ENCODE assay signal across 16 cellular contexts in the genomic region with DNA sequence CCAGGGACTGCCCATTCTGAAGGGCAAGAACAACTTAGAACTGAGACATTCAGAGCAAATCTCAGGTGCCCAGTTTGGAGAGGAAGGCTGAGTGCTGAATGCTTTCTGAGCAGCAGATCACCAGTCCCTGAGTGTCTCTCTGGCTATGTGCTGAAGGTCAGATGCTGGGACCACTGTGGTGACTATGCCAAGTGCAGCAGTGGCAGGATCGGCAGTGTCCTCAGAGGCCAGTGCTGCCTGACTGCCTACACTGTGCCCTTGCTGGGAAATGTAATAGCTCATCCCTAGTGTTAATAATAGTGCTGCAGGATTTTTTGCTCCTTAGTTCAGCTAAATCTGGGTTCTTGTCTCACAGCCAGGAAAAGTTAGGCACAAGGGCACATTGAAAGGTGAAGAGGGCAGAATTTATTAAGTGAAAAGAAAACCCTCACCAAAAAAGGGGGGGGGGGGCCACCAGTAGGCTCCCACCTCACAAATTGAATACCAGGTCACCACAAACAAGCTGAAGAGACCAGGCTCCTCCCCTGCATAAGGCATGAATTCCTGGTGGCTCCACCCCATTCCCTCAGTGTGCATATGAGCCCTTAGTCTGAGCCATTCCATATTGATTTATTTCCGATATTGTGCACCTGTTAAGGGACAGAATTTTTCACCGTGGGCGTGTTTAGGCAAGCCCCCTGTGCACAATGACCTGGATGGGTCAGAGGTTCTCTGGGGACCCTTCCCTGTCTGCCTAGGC.
"Had no signal": no experiment of that assay in that cellular context is flagged by ENCODE, and none has a peak within 500 bp of the region (broad histone marks: within the 10 kb centered on the region; RNA-seq: fewer than 3 reads in every experiment).

No MANE protein-coding gene starts in this region.

- H3K36me3 Mint-ChIP-seq: activated naive CD8-positive, alpha-beta T cell; naive B cell had no signal

- H3K27me3 Mint-ChIP-seq: activated CD8-positive, alpha-beta memory T cell treated with anti-CD3 and anti-CD28 coated beads, Interleukin-2, amount 10 ng/mL, durations not matched to agents 7 days and 5 days; activated naive CD8-positive, alpha-beta T cell; central memory CD8-positive, alpha-beta T cell; naive B cell had no signal

- ATAC-seq: activated CD8-positive, alpha-beta memory T cell treated with anti-CD3 and anti-CD28 coated beads, Interleukin-2, amount 10 ng/mL, durations not matched to agents 7 days and 5 days; body of pancreas; pancreas; stimulated activated naive CD8-positive, alpha-beta T cell treated with anti-CD3 and anti-CD28 coated beads, Interleukin-15, Interleukin-2, amounts not matched to agents 100 U/mL and 50 U/mL, for 24 hours had no signal

- H3K4me3 Mint-ChIP-seq: activated CD8-positive, alpha-beta memory T cell treated with anti-CD3 and anti-CD28 coated beads, Interleukin-2, amount 10 ng/mL, durations not matched to agents 7 days and 5 days; activated naive CD8-positive, alpha-beta T cell; central memory CD8-positive, alpha-beta T cell; naive B cell; T-helper 2 cell treated with Interferon-gamma antibody and Interleukin-4, amounts not matched to agents 5 μg/mL and 100 μg/mL, for 36 hours had no signal

- DNase-seq: activated CD4-positive, CD25-positive, alpha-beta regulatory T cell; activated CD8-positive, alpha-beta memory T cell treated with anti-CD3 and anti-CD28 coated beads, Interleukin-2, amount 10 ng/mL, durations not matched to agents 7 days and 5 days; activated T-cell treated with anti-CD3 and anti-CD28 coated beads, Interleukin-2, amount 50 U/mL, for 1 hour; amniotic stem cell; body of pancreas; cortex of kidney; effector memory CD4-positive, alpha-beta T cell; foreskin melanocyte; midbrain; naive B cell; pancreas; stimulated activated naive CD8-positive, alpha-beta T cell treated with anti-CD3 and anti-CD28 coated beads, Interleukin-15, Interleukin-2, amounts not matched to agents 100 U/mL and 50 U/mL, for 24 hours had no signal

- H3K36me3 ChIP-seq: pancreas had no signal

- H3K4me1 ChIP-seq: pancreas had no signal

- H3K27ac ChIP-seq: body of pancreas, pancreas had no signal

- H3K4me1 Mint-ChIP-seq: central memory CD8-positive, alpha-beta T cell had no signal

- H3K9me3 ChIP-seq: body of pancreas, pancreas had no signal

- H3K27ac Mint-ChIP-seq: activated CD8-positive, alpha-beta memory T cell treated with anti-CD3 and anti-CD28 coated beads, Interleukin-2, amount 10 ng/mL, durations not matched to agents 7 days and 5 days; activated naive CD8-positive, alpha-beta T cell; T-helper 2 cell treated with Interferon-gamma antibody and Interleukin-4, amounts not matched to agents 5 μg/mL and 100 μg/mL, for 36 hours had no signal

- H3K9me3 Mint-ChIP-seq: central memory CD8-positive, alpha-beta T cell; naive B cell; T-helper 2 cell treated with Interferon-gamma antibody and Interleukin-4, amounts not matched to agents 5 μg/mL and 100 μg/mL, for 36 hours had no signal

- H3K4me3 ChIP-seq: body of pancreas, pancreas, smooth muscle cell had no signal

- H3K27me3 ChIP-seq: body of pancreas, pancreas had no signal
